1 cellular context compared by ENCODE assay signal in the genomic region with DNA sequence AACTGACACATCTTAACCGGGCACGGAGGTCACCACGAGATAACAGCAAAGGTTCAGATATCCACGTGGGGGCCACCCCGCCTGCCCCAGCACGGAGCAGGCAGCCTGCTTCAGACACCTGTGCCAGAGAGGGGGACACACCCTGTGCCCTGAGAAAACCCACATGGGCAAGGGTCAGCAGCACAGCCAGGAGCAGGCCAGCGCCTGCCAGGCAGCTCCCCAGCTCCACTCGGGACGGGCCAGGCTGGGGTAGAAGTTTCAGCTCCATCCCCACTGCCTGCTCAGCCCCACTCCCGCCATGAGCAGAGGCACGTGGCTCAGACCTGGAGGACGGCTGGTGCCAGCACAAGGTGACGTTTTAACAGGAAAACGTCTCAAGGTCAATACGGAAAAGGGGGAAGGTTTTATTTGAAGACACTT.
TF ChIP-seq lines count a peak whose summit lies in the region.

No MANE protein-coding gene starts in this region.

TF ChIP-seq in GM23338, 12 proteins besides CTCF, POLR2A, EP300 and RAD21:
- TF ChIP-seq, protein P1, sequence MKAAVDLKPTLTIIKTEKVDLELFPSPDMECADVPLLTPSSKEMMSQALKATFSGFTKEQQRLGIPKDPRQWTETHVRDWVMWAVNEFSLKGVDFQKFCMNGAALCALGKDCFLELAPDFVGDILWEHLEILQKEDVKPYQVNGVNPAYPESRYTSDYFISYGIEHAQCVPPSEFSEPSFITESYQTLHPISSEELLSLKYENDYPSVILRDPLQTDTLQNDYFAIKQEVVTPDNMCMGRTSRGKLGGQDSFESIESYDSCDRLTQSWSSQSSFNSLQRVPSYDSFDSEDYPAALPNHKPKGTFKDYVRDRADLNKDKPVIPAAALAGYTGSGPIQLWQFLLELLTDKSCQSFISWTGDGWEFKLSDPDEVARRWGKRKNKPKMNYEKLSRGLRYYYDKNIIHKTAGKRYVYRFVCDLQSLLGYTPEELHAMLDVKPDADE (IDR thresholded peaks at IDR 0.05): no peak
- TF ChIP-seq ZNF331 (CRISPR knock-in tag; IDR thresholded peaks at IDR 0.05; ENCODE audit: low read depth) (no peak), EZH2 (IDR thresholded peaks at IDR 0.05; ENCODE audit: low read depth, unreplicated experiment) (no peak)
- TF ChIP-seq, protein P2, sequence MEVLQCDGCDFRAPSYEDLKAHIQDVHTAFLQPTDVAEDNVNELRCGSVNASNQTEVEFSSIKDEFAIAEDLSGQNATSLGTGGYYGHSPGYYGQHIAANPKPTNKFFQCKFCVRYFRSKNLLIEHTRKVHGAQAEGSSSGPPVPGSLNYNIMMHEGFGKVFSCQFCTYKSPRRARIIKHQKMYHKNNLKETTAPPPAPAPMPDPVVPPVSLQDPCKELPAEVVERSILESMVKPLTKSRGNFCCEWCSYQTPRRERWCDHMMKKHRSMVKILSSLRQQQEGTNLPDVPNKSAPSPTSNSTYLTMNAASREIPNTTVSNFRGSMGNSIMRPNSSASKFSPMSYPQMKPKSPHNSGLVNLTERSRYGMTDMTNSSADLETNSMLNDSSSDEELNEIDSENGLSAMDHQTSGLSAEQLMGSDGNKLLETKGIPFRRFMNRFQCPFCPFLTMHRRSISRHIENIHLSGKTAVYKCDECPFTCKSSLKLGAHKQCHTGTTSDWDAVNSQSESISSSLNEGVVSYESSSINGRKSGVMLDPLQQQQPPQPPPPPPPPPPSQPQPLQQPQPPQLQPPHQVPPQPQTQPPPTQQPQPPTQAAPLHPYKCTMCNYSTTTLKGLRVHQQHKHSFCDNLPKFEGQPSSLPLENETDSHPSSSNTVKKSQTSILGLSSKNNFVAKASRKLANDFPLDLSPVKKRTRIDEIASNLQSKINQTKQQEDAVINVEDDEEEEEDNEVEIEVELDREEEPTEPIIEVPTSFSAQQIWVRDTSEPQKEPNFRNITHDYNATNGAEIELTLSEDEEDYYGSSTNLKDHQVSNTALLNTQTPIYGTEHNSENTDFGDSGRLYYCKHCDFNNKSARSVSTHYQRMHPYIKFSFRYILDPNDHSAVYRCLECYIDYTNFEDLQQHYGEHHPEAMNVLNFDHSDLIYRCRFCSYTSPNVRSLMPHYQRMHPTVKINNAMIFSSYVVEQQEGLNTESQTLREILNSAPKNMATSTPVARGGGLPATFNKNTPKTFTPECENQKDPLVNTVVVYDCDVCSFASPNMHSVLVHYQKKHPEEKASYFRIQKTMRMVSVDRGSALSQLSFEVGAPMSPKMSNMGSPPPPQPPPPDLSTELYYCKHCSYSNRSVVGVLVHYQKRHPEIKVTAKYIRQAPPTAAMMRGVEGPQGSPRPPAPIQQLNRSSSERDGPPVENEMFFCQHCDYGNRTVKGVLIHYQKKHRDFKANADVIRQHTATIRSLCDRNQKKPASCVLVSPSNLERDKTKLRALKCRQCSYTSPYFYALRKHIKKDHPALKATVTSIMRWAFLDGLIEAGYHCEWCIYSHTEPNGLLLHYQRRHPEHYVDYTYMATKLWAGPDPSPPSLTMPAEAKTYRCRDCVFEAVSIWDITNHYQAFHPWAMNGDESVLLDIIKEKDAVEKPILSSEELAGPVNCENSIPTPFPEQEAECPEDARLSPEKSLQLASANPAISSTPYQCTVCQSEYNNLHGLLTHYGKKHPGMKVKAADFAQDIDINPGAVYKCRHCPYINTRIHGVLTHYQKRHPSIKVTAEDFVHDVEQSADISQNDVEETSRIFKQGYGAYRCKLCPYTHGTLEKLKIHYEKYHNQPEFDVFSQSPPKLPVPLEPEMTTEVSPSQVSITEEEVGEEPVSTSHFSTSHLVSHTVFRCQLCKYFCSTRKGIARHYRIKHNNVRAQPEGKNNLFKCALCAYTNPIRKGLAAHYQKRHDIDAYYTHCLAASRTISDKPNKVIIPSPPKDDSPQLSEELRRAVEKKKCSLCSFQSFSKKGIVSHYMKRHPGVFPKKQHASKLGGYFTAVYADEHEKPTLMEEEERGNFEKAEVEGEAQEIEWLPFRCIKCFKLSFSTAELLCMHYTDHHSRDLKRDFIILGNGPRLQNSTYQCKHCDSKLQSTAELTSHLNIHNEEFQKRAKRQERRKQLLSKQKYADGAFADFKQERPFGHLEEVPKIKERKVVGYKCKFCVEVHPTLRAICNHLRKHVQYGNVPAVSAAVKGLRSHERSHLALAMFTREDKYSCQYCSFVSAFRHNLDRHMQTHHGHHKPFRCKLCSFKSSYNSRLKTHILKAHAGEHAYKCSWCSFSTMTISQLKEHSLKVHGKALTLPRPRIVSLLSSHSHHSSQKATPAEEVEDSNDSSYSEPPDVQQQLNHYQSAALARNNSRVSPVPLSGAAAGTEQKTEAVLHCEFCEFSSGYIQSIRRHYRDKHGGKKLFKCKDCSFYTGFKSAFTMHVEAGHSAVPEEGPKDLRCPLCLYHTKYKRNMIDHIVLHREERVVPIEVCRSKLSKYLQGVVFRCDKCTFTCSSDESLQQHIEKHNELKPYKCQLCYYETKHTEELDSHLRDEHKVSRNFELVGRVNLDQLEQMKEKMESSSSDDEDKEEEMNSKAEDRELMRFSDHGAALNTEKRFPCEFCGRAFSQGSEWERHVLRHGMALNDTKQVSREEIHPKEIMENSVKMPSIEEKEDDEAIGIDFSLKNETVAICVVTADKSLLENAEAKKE (CRISPR knock-in tag; IDR thresholded peaks at IDR 0.05): no peak
